21 cellular contexts compared by ENCODE assay signal in genomic region chr15:62153228-62153627, GRCh38. TPM values are rescaled to one million over a fixed set of nuclear protein-coding genes. Genes with fewer than 3 reads are reported as not detected.
DNase-seq lines count a peak whose midpoint lies in the region; ATAC-seq and TF ChIP-seq lines count a peak whose summit lies in the region.
"Had no signal": no experiment of that assay in that cellular context is flagged by ENCODE, and none has a peak within 500 bp of the region (broad histone marks: within the 10 kb centered on the region; RNA-seq: fewer than 3 reads in every experiment).

No MANE protein-coding gene starts in this region.

- CTCF ChIA-PET in activated CD4-positive, alpha-beta T cell treated with anti-CD3 and anti-CD28 coated beads, Interleukin-2, amount 10 ng/mL, durations not matched to agents 7 days and 5 days (lab: Charles Lee) = interaction anchor here (1.3 to 2.3 kb wide), 2 partner anchors 12 to 77 kb away, joined by 3 to 5 read pairs; partner anchors contain the start of gene C2CD4B

- no peak overlapping the region for H3K4me3 Mint-ChIP-seq in activated CD4-positive, alpha-beta T cell treated with anti-CD3 and anti-CD28 coated beads, Interleukin-2, amount 10 ng/mL, durations not matched to agents 24 days and 14 days
- H3K4me3 Mint-ChIP-seq in activated CD4-positive, alpha-beta T cell treated with anti-CD3 and anti-CD28 coated beads, Interleukin-2, amount 10 ng/mL, durations not matched to agents 7 days and 5 days = no peak overlapping the region
- H3K4me3 Mint-ChIP-seq in activated T-cell treated with anti-CD3 and anti-CD28 coated beads, Interleukin-2, amount 50 U/mL, for 72 hours = peak overlapping the region in 1 of 2 donors; percentile 23
- H3K4me3 Mint-ChIP-seq: nephron progenitor cell, type B pancreatic cell had no signal

- DNase-seq in activated CD4-positive, alpha-beta T cell treated with anti-CD3 and anti-CD28 coated beads, Interleukin-2, amount 10 ng/mL, durations not matched to agents 24 days and 14 days = no peak
- DNase-seq in activated CD4-positive, alpha-beta T cell treated with anti-CD3 and anti-CD28 coated beads, Interleukin-2, amount 10 ng/mL, durations not matched to agents 7 days and 5 days = no peak
- peak; percentile 32 for DNase-seq in GM12865 (ENCODE audit: low read depth)
- DNase-seq in activated T-cell treated with anti-CD3 and anti-CD28 coated beads, Interleukin-2, amount 50 U/mL, for 72 hours = peak; percentile 61 to 63
- DNase-seq in stimulated activated CD4-positive, alpha-beta T cell treated with anti-CD3 and anti-CD28 coated beads, Interleukin-2, amount 100 ng/mL, for 48 hours = peak; percentile 21 to 30
- DNase-seq in midbrain (lab: John Stamatoyannopoulos, UW) = no peak
- no peak for DNase-seq in GOT3 (lab: John Stamatoyannopoulos, UW)
- DNase-seq: body of pancreas; DMS53; effector CD4-positive, alpha-beta T cell; foreskin keratinocyte; MG63; mucosa of descending colon; NCI-H1436; NCI-H524 treated with DMSO at 0.1 percent for 48 hours; nephron progenitor cell; right cardiac atrium; WERI-Rb-1 had no signal

- H3K27ac Mint-ChIP-seq in activated CD4-positive, alpha-beta T cell treated with anti-CD3 and anti-CD28 coated beads, Interleukin-2, amount 10 ng/mL, durations not matched to agents 24 days and 14 days = peak overlapping the region; percentile 65
- no peak overlapping the region for H3K27ac Mint-ChIP-seq in activated CD4-positive, alpha-beta T cell treated with anti-CD3 and anti-CD28 coated beads, Interleukin-2, amount 10 ng/mL, durations not matched to agents 7 days and 5 days
- no peak overlapping the region for H3K27ac Mint-ChIP-seq in activated T-cell treated with anti-CD3 and anti-CD28 coated beads, Interleukin-2, amount 50 U/mL, for 72 hours
- H3K27ac Mint-ChIP-seq: nephron progenitor cell, type B pancreatic cell had no signal

- peak; percentile 98 to 99 for ATAC-seq in activated T-cell treated with anti-CD3 and anti-CD28 coated beads, Interleukin-2, amount 50 U/mL, for 72 hours (replicated peaks in 1 of 2)
- ATAC-seq in GM18867 (IDR thresholded peaks at IDR 0.05; ENCODE audit: unreplicated experiment) = no peak
- ATAC-seq: body of pancreas, foreskin keratinocyte, mucosa of descending colon, right cardiac atrium, SK-N-SH treated with all-trans-retinoic acid at 6 μM for 48 hours had no signal

- TF ChIP-seq CTCF in GM12865 (IDR thresholded peaks at IDR 0.05; ENCODE audit: insufficient read depth, low read depth, low read length, missing control alignments) = no peak

- peaks cover 5% of the 10 kb centered on the region for H3K27me3 Mint-ChIP-seq in activated CD4-positive, alpha-beta T cell treated with anti-CD3 and anti-CD28 coated beads, Interleukin-2, amount 10 ng/mL, durations not matched to agents 24 days and 14 days
- peaks cover 6% of the 10 kb centered on the region for H3K27me3 Mint-ChIP-seq in activated CD4-positive, alpha-beta T cell treated with anti-CD3 and anti-CD28 coated beads, Interleukin-2, amount 10 ng/mL, durations not matched to agents 7 days and 5 days
- H3K27me3 Mint-ChIP-seq in activated T-cell treated with anti-CD3 and anti-CD28 coated beads, Interleukin-2, amount 50 U/mL, for 72 hours (ENCODE audit: low read depth) = peaks cover 13% of the 10 kb centered on the region

- H3K9me3 Mint-ChIP-seq in activated CD4-positive, alpha-beta T cell treated with anti-CD3 and anti-CD28 coated beads, Interleukin-2, amount 10 ng/mL, durations not matched to agents 24 days and 14 days = peaks cover 10% of the 10 kb centered on the region
- H3K9me3 Mint-ChIP-seq in activated CD4-positive, alpha-beta T cell treated with anti-CD3 and anti-CD28 coated beads, Interleukin-2, amount 10 ng/mL, durations not matched to agents 7 days and 5 days = peaks cover 4% of the 10 kb centered on the region
- peaks cover 0 to 4% of the 10 kb centered on the region in 2 donors for H3K9me3 Mint-ChIP-seq in activated T-cell treated with anti-CD3 and anti-CD28 coated beads, Interleukin-2, amount 50 U/mL, for 72 hours
- H3K9me3 Mint-ChIP-seq: nephron progenitor cell, type B pancreatic cell had no signal

- no peak overlapping the region for H3K4me3 ChIP-seq in GM12865 (ENCODE audit: low read depth, low read length)
- H3K4me3 ChIP-seq: body of pancreas, MG63, mucosa of descending colon had no signal

- peaks cover 18% of the 10 kb centered on the region for H3K4me1 Mint-ChIP-seq in activated CD4-positive, alpha-beta T cell treated with anti-CD3 and anti-CD28 coated beads, Interleukin-2, amount 10 ng/mL, durations not matched to agents 24 days and 14 days
- peaks cover 5% of the 10 kb centered on the region for H3K4me1 Mint-ChIP-seq in activated CD4-positive, alpha-beta T cell treated with anti-CD3 and anti-CD28 coated beads, Interleukin-2, amount 10 ng/mL, durations not matched to agents 7 days and 5 days
- peaks cover 42% of the 10 kb centered on the region for H3K4me1 Mint-ChIP-seq in activated T-cell treated with anti-CD3 and anti-CD28 coated beads, Interleukin-2, amount 50 U/mL, for 72 hours (ENCODE audit: low read depth)
- H3K4me1 Mint-ChIP-seq: nephron progenitor cell had no signal

- H3K36me3 Mint-ChIP-seq in activated CD4-positive, alpha-beta T cell treated with anti-CD3 and anti-CD28 coated beads, Interleukin-2, amount 10 ng/mL, durations not matched to agents 24 days and 14 days (ENCODE audit: low read depth) = no peaks in the 10 kb centered on the region
- H3K36me3 Mint-ChIP-seq in activated CD4-positive, alpha-beta T cell treated with anti-CD3 and anti-CD28 coated beads, Interleukin-2, amount 10 ng/mL, durations not matched to agents 7 days and 5 days (ENCODE audit: low read depth) = peaks cover 3% of the 10 kb centered on the region
- peaks cover 2 to 5% of the 10 kb centered on the region in 2 donors for H3K36me3 Mint-ChIP-seq in activated T-cell treated with anti-CD3 and anti-CD28 coated beads, Interleukin-2, amount 50 U/mL, for 72 hours (ENCODE audit: insufficient read depth in 2 of 2)
- H3K36me3 Mint-ChIP-seq: type B pancreatic cell had no signal

- POLR2A ChIA-PET in activated CD4-positive, alpha-beta T cell treated with anti-CD3 and anti-CD28 coated beads, Interleukin-2, amount 10 ng/mL, durations not matched to agents 7 days and 5 days (lab: Charles Lee) = no interaction called here

- intact Hi-C loops in activated CD4-positive, alpha-beta T cell treated with anti-CD3 and anti-CD28 coated beads, Interleukin-2, amount 10 ng/mL, durations not matched to agents 24 days and 14 days (cut with micrococcal nuclease) = loop anchor here (5.0 kb wide), 1 partner anchor 41 kb away; no protein-coding TSS in a partner anchor

RNA-seq across cellular contexts. Expression of gene C2CD4B, which starts 11.9 kb away (rescaled TPM):
- total RNA-seq in activated CD4-positive, alpha-beta T cell treated with anti-CD3 and anti-CD28 coated beads, Interleukin-2, amount 10 ng/mL, durations not matched to agents 24 days and 14 days = 0.45 and 0.58 TPM in 2 replicates
- total RNA-seq in activated CD4-positive, alpha-beta T cell treated with anti-CD3 and anti-CD28 coated beads, Interleukin-2, amount 10 ng/mL, durations not matched to agents 7 days and 5 days = not detected
- total RNA-seq in activated T-cell treated with anti-CD3 and anti-CD28 coated beads, Interleukin-2, amount 50 U/mL, for 72 hours = under 1 TPM; 0.24 to 0.90 TPM
- total RNA-seq: foreskin keratinocyte had no signal

Comparison
In these comparisons a context has a peak if more than half of its experiments do, and no peak if none do; other contexts are left out.
1. DNase-seq: peak in GM12865 (single experiment), activated T-cell treated with anti-CD3 and anti-CD28 coated beads, Interleukin-2, amount 50 U/mL, for 72 hours (2 of 2) and stimulated activated CD4-positive, alpha-beta T cell treated with anti-CD3 and anti-CD28 coated beads, Interleukin-2, amount 100 ng/mL, for 48 hours (2 of 2); none in activated CD4-positive, alpha-beta T cell treated with anti-CD3 and anti-CD28 coated beads, Interleukin-2, amount 10 ng/mL, durations not matched to agents 24 days and 14 days (single experiment), activated CD4-positive, alpha-beta T cell treated with anti-CD3 and anti-CD28 coated beads, Interleukin-2, amount 10 ng/mL, durations not matched to agents 7 days and 5 days (single experiment), midbrain (single experiment) and GOT3 (single experiment).